In genomic region chr17:27455569-27455913, GRCh38 we compare ENCODE assay signal across 1 cellular context.
TF ChIP-seq lines count a peak whose summit lies in the region.

No MANE protein-coding gene starts in this region.

TF ChIP-seq in HCT116, 20 proteins besides CTCF, POLR2A, EP300 and RAD21 (continued from another document):
- TF ChIP-seq TCF7L2 (IDR thresholded peaks at IDR 0.05; ENCODE audit: borderline replicate concordance, extremely low read depth, insufficient read depth, insufficient read length): no peak
- TF ChIP-seq EZH2 (IDR thresholded peaks at IDR 0.05): no peak
- no peak for TF ChIP-seq CEBPB (IDR thresholded peaks at IDR 0.05; ENCODE audit: low read depth)
- no peak for TF ChIP-seq ZBTB33 (IDR thresholded peaks at IDR 0.05; ENCODE audit: extremely low read depth, insufficient replicate concordance, low read length)
- TF ChIP-seq SIN3A (IDR thresholded peaks at IDR 0.05; ENCODE audit: low read depth): no peak
- no peak for TF ChIP-seq MAX (IDR thresholded peaks at IDR 0.05)
